Comparison of ENCODE assay signal across 1 cellular context in genomic region chr13:30477346-30478235, GRCh38.
TF ChIP-seq lines count a peak whose summit lies in the region.

No MANE protein-coding gene starts in this region.

TF ChIP-seq in GM12878, 131 proteins besides CTCF, POLR2A, EP300 and RAD21 (continued from another document and continues in another):
- TF ChIP-seq RELB (IDR thresholded peaks at IDR 0.05; ENCODE audit: low read depth) = peak; percentile 60; the same call in 1 of the 2 replicates
- no peak; the same call in 1 of the 2 replicates for TF ChIP-seq BMI1 (IDR thresholded peaks at IDR 0.05; ENCODE audit: borderline replicate concordance)
- TF ChIP-seq IKZF2 (IDR thresholded peaks at IDR 0.05) = peak; percentile 68 to 69; a peak in 3 of 4 replicates
- no peak for TF ChIP-seq SMAD5 (IDR thresholded peaks at IDR 0.05; ENCODE audit: low read depth)
- TF ChIP-seq CBX5 (IDR thresholded peaks at IDR 0.05; ENCODE audit: low read depth) = no peak
- TF ChIP-seq TCF3 (IDR thresholded peaks at IDR 0.05; ENCODE audit: borderline replicate concordance, insufficient read depth, low read depth, low read length) = no peak
- no peak for TF ChIP-seq SMC3 (IDR thresholded peaks at IDR 0.05; ENCODE audit: borderline replicate concordance, low read length)
- TF ChIP-seq MTA2 (IDR thresholded peaks at IDR 0.05; ENCODE audit: low read depth) = peak; percentile 23; the same call in 1 of the 2 replicates
- TF ChIP-seq NRF1 (conservative IDR thresholded peaks at IDR 0.05; ENCODE audit: low read depth, low read length) = no peak
- no peak for TF ChIP-seq CHD2 (IDR thresholded peaks at IDR 0.05; ENCODE audit: borderline replicate concordance, low read depth, low read length)
- peak; percentile 10; the same call in 1 of the 2 replicates for TF ChIP-seq RUNX3 (IDR thresholded peaks at IDR 0.05; ENCODE audit: low read length)
- TF ChIP-seq IRF3 (IDR thresholded peaks at IDR 0.05) = no peak
- TF ChIP-seq ATF3 (IDR thresholded peaks at IDR 0.05; ENCODE audit: borderline replicate concordance, extremely low read depth, low read depth, low read length) = no peak
- TF ChIP-seq IRF4 (IDR thresholded peaks at IDR 0.05; ENCODE audit: low read depth, low read length) = peak; percentile 70
- no peak for TF ChIP-seq ZNF687 (IDR thresholded peaks at IDR 0.05)
- TF ChIP-seq PAX5 (IDR thresholded peaks at IDR 0.05; ENCODE audit: borderline replicate concordance, low read depth, low read length) = no peak
- TF ChIP-seq HDAC2 (IDR thresholded peaks at IDR 0.05) = no peak
- TF ChIP-seq DPF2 (IDR thresholded peaks at IDR 0.05) = peak; percentile 67
- TF ChIP-seq CREM (IDR thresholded peaks at IDR 0.05; ENCODE audit: low read depth) = 0 out of 2 replicates have a peak, but pooled peaks have one; percentile 32
- TF ChIP-seq SP1 (IDR thresholded peaks at IDR 0.05; ENCODE audit: low read depth, low read length) = no peak
- no peak for TF ChIP-seq FOS (IDR thresholded peaks at IDR 0.05; ENCODE audit: borderline replicate concordance, extremely low read depth, insufficient read length)
- TF ChIP-seq MLLT1 (IDR thresholded peaks at IDR 0.05) = no peak
- no peak for TF ChIP-seq ELK1 (IDR thresholded peaks at IDR 0.05; ENCODE audit: low read depth, low read length)
- TF ChIP-seq PAX8 (IDR thresholded peaks at IDR 0.05) = no peak
- TF ChIP-seq ATF7 (IDR thresholded peaks at IDR 0.05; ENCODE audit: low read depth) = peak; percentile 46; the same call in 1 of the 2 replicates
- TF ChIP-seq FOXK2 (IDR thresholded peaks at IDR 0.05) = no peak
- peak; percentile 39; the same call in 1 of the 2 replicates for TF ChIP-seq NFIC (IDR thresholded peaks at IDR 0.05; ENCODE audit: low read depth, low read length)
- TF ChIP-seq IKZF1 (conservative IDR thresholded peaks at IDR 0.05) = peak; percentile 49
- no peak for TF ChIP-seq YY1 (IDR thresholded peaks at IDR 0.05; ENCODE audit: low read depth, low read length)
- TF ChIP-seq NR2C2 (IDR thresholded peaks at IDR 0.05; ENCODE audit: borderline replicate concordance, control insufficient read depth, insufficient read length, low read depth) = no peak
- no peak for TF ChIP-seq YBX1 (IDR thresholded peaks at IDR 0.05)
- no peak for TF ChIP-seq RCOR1 (conservative IDR thresholded peaks at IDR 0.05; ENCODE audit: low read depth, low read length)
- no peak for TF ChIP-seq KDM1A (IDR thresholded peaks at IDR 0.05; ENCODE audit: borderline replicate concordance)
- TF ChIP-seq MTA3 (IDR thresholded peaks at IDR 0.05; ENCODE audit: borderline replicate concordance, low read length) = no peak
- TF ChIP-seq POLR2AphosphoS2 (IDR thresholded peaks at IDR 0.05; ENCODE audit: low read depth, low read length) = no peak
- no peak for TF ChIP-seq REST (IDR thresholded peaks at IDR 0.05; ENCODE audit: low read depth, low read length)
- 0 out of 2 replicates have a peak, but pooled peaks have one; percentile 15 for TF ChIP-seq TCF12 (IDR thresholded peaks at IDR 0.05; ENCODE audit: low read depth, low read length)
- TF ChIP-seq ZNF384 (IDR thresholded peaks at IDR 0.05; ENCODE audit: borderline replicate concordance, low read depth, low read length) = peak; percentile 71
- no peak for TF ChIP-seq MYC (IDR thresholded peaks at IDR 0.05; ENCODE audit: insufficient read depth, insufficient read length, insufficient replicate concordance, low read length, severe bottlenecking)
- TF ChIP-seq PRDM15 (CRISPR knock-in tag; IDR thresholded peaks at IDR 0.05) = no peak
- no peak for TF ChIP-seq ZBTB11 (CRISPR knock-in tag; IDR thresholded peaks at IDR 0.05)
